In the genomic region with DNA sequence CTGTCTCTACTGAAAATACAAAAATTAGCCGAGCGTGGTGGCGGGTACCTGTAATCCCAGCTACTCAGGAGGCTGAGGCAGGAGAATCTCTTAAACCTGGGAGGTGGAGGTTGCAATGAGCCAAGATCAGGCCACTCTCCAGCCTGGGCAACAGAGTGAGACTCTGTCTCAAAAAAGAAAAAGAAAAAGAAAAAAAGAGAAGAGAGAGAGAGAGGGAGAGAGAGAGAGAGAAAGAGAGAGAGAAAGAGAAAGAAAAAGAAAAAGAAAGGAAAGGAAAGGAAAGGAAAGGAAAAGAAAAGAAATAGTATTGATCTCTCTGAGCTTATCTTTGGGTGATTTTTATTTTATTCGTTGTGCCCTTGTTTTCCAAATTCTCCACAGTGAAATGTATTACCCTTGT, we compare ENCODE assay signal across 11 cellular contexts. TPM values are rescaled to one million over a fixed set of nuclear protein-coding genes. Genes with fewer than 3 reads are reported as not detected.
DNase-seq lines count a peak whose midpoint lies in the region; TF ChIP-seq lines count a peak whose summit lies in the region.
"Not testable (repeated sequence)": the region's sequence is repeated elsewhere in the genome, so short reads cannot be mapped to it uniquely, and the experiment has no call there.
"Had no signal": no experiment of that assay in that cellular context is flagged by ENCODE, and none has a peak within 500 bp of the region (broad histone marks: within the 10 kb centered on the region; RNA-seq: fewer than 3 reads in every experiment).

No MANE protein-coding gene starts in this region.

- not testable (repeated sequence) for H3K27ac Mint-ChIP-seq in activated naive CD8-positive, alpha-beta T cell; nephron progenitor cell; neural progenitor cell
- H3K27ac Mint-ChIP-seq in dendritic cell treated with granulocyte-macrophage colony-stimulating factor and Interleukin-4, amounts not matched to agents 40 ng/mL and 50 ng/mL, for 4 days: peak overlapping the region; percentile 30
- H3K27ac Mint-ChIP-seq in immature natural killer cell: peak overlapping the region in 3 of 6 donors; percentile 10 to 43 (median 39)

- H3K27me3 ChIP-seq in neural progenitor cell: peaks cover 28% of the 10 kb centered on the region

- not testable (repeated sequence) for TF ChIP-seq CTCF in HEK293 (tag by site-specific recombination; IDR thresholded peaks at IDR 0.05); nephron progenitor cell (IDR thresholded peaks at IDR 0.05); neural progenitor cell (IDR thresholded peaks at IDR 0.05)

- not testable (repeated sequence) for DNase-seq in immature natural killer cell; nephron progenitor cell; neural progenitor cell (ENCODE audit: low spot score)

- intact Hi-C loops in dendritic cell treated with granulocyte-macrophage colony-stimulating factor and Interleukin-4, amounts not matched to agents 40 ng/mL and 50 ng/mL, for 4 days (cut with micrococcal nuclease): not testable (repeated sequence)

- peak overlapping the region; percentile 17 for H3K4me3 Mint-ChIP-seq in activated naive CD8-positive, alpha-beta T cell
- not testable (repeated sequence) for H3K4me3 Mint-ChIP-seq in dendritic cell treated with granulocyte-macrophage colony-stimulating factor and Interleukin-4, amounts not matched to agents 40 ng/mL and 50 ng/mL, for 4 days
- peak overlapping the region in 3 of 5 donors; percentile 15 to 39 (median 28) for H3K4me3 Mint-ChIP-seq in immature natural killer cell
- H3K4me3 Mint-ChIP-seq in nephron progenitor cell: peak overlapping the region; percentile 18
- peak overlapping the region; percentile 1 for H3K4me3 Mint-ChIP-seq in neural progenitor cell

- H3K4me1 ChIP-seq in HEK293 (ENCODE audit: control insufficient read depth, insufficient read depth, low read length): peaks cover 12% of the 10 kb centered on the region
- H3K4me1 ChIP-seq in neural progenitor cell: not testable (repeated sequence)

- not testable (repeated sequence) for H3K9me3 ChIP-seq in HEK293 (ENCODE audit: control insufficient read depth, insufficient read depth, low read depth, low read length); neural progenitor cell (ENCODE audit: low read depth)

- H3K36me3 Mint-ChIP-seq in activated naive CD8-positive, alpha-beta T cell; dendritic cell treated with granulocyte-macrophage colony-stimulating factor and Interleukin-4, amounts not matched to agents 40 ng/mL and 50 ng/mL, for 4 days (ENCODE audit: low read depth); immature natural killer cell; nephron progenitor cell (ENCODE audit: low read depth); neural progenitor cell: not testable (repeated sequence)

- H3K27me3 Mint-ChIP-seq in activated naive CD8-positive, alpha-beta T cell; dendritic cell treated with granulocyte-macrophage colony-stimulating factor and Interleukin-4, amounts not matched to agents 40 ng/mL and 50 ng/mL, for 4 days; immature natural killer cell (ENCODE audit: low read depth in 3 of 3); neural progenitor cell (ENCODE audit: insufficient read depth, low read depth): not testable (repeated sequence)
- H3K27me3 Mint-ChIP-seq in nephron progenitor cell (ENCODE audit: low read depth, poor library complexity): peaks cover 18% of the 10 kb centered on the region

- H3K27ac ChIP-seq in HEK293 (ENCODE audit: extremely low read depth, low read depth, low read length); neural progenitor cell: not testable (repeated sequence)

- not testable (repeated sequence) for H3K9me3 Mint-ChIP-seq in activated naive CD8-positive, alpha-beta T cell (ENCODE audit: low read depth); dendritic cell treated with granulocyte-macrophage colony-stimulating factor and Interleukin-4, amounts not matched to agents 40 ng/mL and 50 ng/mL, for 4 days; immature natural killer cell; nephron progenitor cell; neural progenitor cell

- not testable (repeated sequence) for H4K20me1 ChIP-seq in neural progenitor cell (ENCODE audit: low read depth)

- H3F3A ChIP-seq in neural progenitor cell (ENCODE audit: low read depth): not testable (repeated sequence)

- POLR2A ChIA-PET in HEK293 (lab: Yijun Ruan, JAX): interaction anchor here (0.7 kb wide), 1 partner anchor 1642 kb away, joined by 3 read pairs; no protein-coding TSS in a partner anchor

- not testable (repeated sequence) for H3K36me3 ChIP-seq in HEK293 (ENCODE audit: control insufficient read depth in 2 of 2, insufficient read depth in 1 of 2, low read length in 2 of 2); neural progenitor cell

- not testable (repeated sequence) for H2AFZ ChIP-seq in neural progenitor cell (replicated peaks)

- not testable (repeated sequence) for H3K9ac ChIP-seq in neural progenitor cell

- not testable (repeated sequence) for H3K4me3 ChIP-seq in HEK293 (ENCODE audit: low read depth, low read length); neural progenitor cell

- not testable (repeated sequence) for H3K4me1 Mint-ChIP-seq in activated naive CD8-positive, alpha-beta T cell (ENCODE audit: low read depth); dendritic cell treated with granulocyte-macrophage colony-stimulating factor and Interleukin-4, amounts not matched to agents 40 ng/mL and 50 ng/mL, for 4 days (ENCODE audit: low read depth); immature natural killer cell; nephron progenitor cell; neural progenitor cell

- CTCF ChIA-PET in HEK293 (lab: Yijun Ruan, JAX): interaction anchor here (0.6 to 0.9 kb wide), 2 partner anchors 60 to 342 kb away, joined by 3 to 8 read pairs; no protein-coding TSS in a partner anchor

- not testable (repeated sequence) for H3K4me2 ChIP-seq in neural progenitor cell

- not testable (repeated sequence) for H3K79me2 ChIP-seq in neural progenitor cell (ENCODE audit: low read depth)

TF ChIP-seq in HEK293, 187 proteins besides CTCF, POLR2A, EP300 and RAD21:
- peak; percentile 91 for TF ChIP-seq ZNF596 (tag by site-specific recombination; IDR thresholded peaks at IDR 0.05)
- peak; percentile 66 for TF ChIP-seq ZNF366 (tag by site-specific recombination; conservative IDR thresholded peaks at IDR 0.05)
- peak; percentile 55; the same call in 1 of the 2 replicates for TF ChIP-seq ZNF121 (tag by site-specific recombination; IDR thresholded peaks at IDR 0.05)
- TF ChIP-seq PRDM1 (tag by site-specific recombination; IDR thresholded peaks at IDR 0.05): peak; percentile 94

RNA-seq across cellular contexts. Expression of a gene that starts 1.2 kb away (rescaled TPM):
- polyA plus RNA-seq in immature natural killer cell: under 1 TPM in 1 of 3 donors, not detected in 2; 0.32 TPM
- total RNA-seq in neural progenitor cell (ENCODE audit: low replicate concordance): 0.46 and 14.6 TPM in 2 replicates
- total RNA-seq: A673; CD4-positive, alpha-beta memory T cell had no signal
- polyA plus RNA-seq: AG04450; CD14-positive monocyte; CD4-positive, alpha-beta memory T cell; CD4-positive, CD25-positive, alpha-beta regulatory T cell had no signal
